Comparison of ENCODE assay signal across 35 cellular contexts in genomic region chr6:114827135-114827534, GRCh38.
"Had no signal": no experiment of that assay in that cellular context is flagged by ENCODE, and none has a peak within 500 bp of the region (broad histone marks: within the 10 kb centered on the region; RNA-seq: fewer than 3 reads in every experiment).

No MANE protein-coding gene starts in this region.

- H3K36me3 ChIP-seq: MG63 had no signal

- DNase-seq: Kasumi-1, MG63, MM.1S, MV-4-11, NCI-H1048, NCI-H1092, NCI-H1092 treated with DMSO at 0.1 percent for 48 hours, NCI-H1105, NCI-H1105 treated with DMSO at 0.1 percent for 48 hours, NCI-H1417, NCI-H1417 treated with DMSO at 0.1 percent for 48 hours, NCI-H1436, NCI-H1436 treated with DMSO at 0.1 percent for 48 hours, NCI-H1694, NCI-H1694 treated with DMSO at 0.1 percent for 48 hours, NCI-H187, NCI-H187 treated with DMSO at 0.1 percent for 48 hours, NCI-H1930, NCI-H2029, NCI-H2029 treated with DMSO at 0.1 percent for 48 hours, NCI-H2081, NCI-H2081 treated with DMSO at 0.1 percent for 48 hours, NCI-H2107, NCI-H2171, NCI-H2171 treated with DMSO at 0.1 percent for 48 hours, NCI-H2227 treated with DMSO at 0.1 percent for 48 hours, NCI-H226, NCI-H345, NCI-H446, NCI-H446 treated with DMSO at 0.1 percent for 48 hours, NCI-H510A, NCI-H510A treated with DMSO at 0.1 percent for 48 hours, NCI-H524, NCI-H524 treated with DMSO at 0.1 percent for 48 hours, NCI-H526 had no signal

- H3K9me3 ChIP-seq: MG63 had no signal

- H3K27me3 ChIP-seq: MG63 had no signal

- H3K4me3 ChIP-seq: MG63 had no signal
